ENCODE assay signal across 9 cellular contexts in genomic region chr12:116141110-116141832, GRCh38.
DNase-seq lines count a peak whose midpoint lies in the region; ATAC-seq, FAIRE-seq and TF ChIP-seq lines count a peak whose summit lies in the region.
"Had no signal": no experiment of that assay in that cellular context is flagged by ENCODE, and none has a peak within 500 bp of the region (broad histone marks: within the 10 kb centered on the region; RNA-seq: fewer than 3 reads in every experiment).

No MANE protein-coding gene starts in this region.

- no TSS peak for BruUV-seq in Panc1 (replicated peaks; lab: Mats Ljungman, UMichigan)

- ATAC-seq in Right ventricle myocardium inferior, result no peak
- ATAC-seq in Panc1, result peak; percentile 28; the same call in 1 of the 2 replicates
- no peak for ATAC-seq in left colon

- H3K4me1 ChIP-seq in left ventricle myocardium inferior (peaks cover 70% of the 10 kb centered on the region), Panc1 (ENCODE audit: control insufficient read depth, insufficient read depth, low read length) (peaks cover 74% of the 10 kb centered on the region), spleen (peaks cover 25 to 100% (median 68%) of the 10 kb centered on the region in 6 donors)

- CTCF ChIA-PET in Panc1 (lab: Charles Lee), result interaction anchor here (0.7 kb wide), 1 partner anchor 14 kb away, joined by 4 read pairs; no protein-coding TSS in a partner anchor

- intact Hi-C loops in left ventricle myocardium inferior (cut with micrococcal nuclease) (loop anchor here (10.0 kb wide), 1 partner anchor 94 kb away; no protein-coding TSS in a partner anchor), Right ventricle myocardium inferior (cut with DNase I) (loop anchor here (5.0 kb wide), 1 partner anchor 96 kb away; no protein-coding TSS in a partner anchor), Panc1 (cut with micrococcal nuclease; ENCODE audit: unreplicated experiment) (no loop called here), spleen (cut with DNase I; ENCODE audit: low total_unique reads) (no loop called here), left colon (cut with DNase I, micrococcal nuclease) (no loop called here)

- 72 to 82% (median 75%) methylated on average over 4 of the region's 4 CpGs for WGBS in spleen, 5 donors

- H3K9me3 ChIP-seq in left ventricle myocardium inferior (replicated peaks), result no peaks in the 10 kb centered on the region
- H3K9me3 ChIP-seq in Panc1 (ENCODE audit: control insufficient read depth, insufficient read depth, low read depth, low read length), result no peaks in the 10 kb centered on the region
- no peaks in the 10 kb centered on the region for H3K9me3 ChIP-seq in spleen

- TF ChIP-seq POLR2A in spleen (IDR thresholded peaks at IDR 0.05) (no peak), H54 (IDR thresholded peaks at IDR 0.05; ENCODE audit: low read depth, low read length) (no peak)

- peak; percentile 46 for TF ChIP-seq CTCF in left ventricle myocardium inferior (IDR thresholded peaks at IDR 0.05; ENCODE audit: borderline replicate concordance)
- peak; percentile 25; the same call in 1 of the 2 replicates for TF ChIP-seq CTCF in Panc1 (IDR thresholded peaks at IDR 0.05)
- TF ChIP-seq CTCF in spleen (IDR thresholded peaks at IDR 0.05 in 8 of 11, conservative IDR thresholded peaks at IDR 0.05 in 3 of 11), result peak in 2 of 11 experiments; percentile 13 to 20

- H3K4me3 ChIP-seq in left ventricle myocardium inferior (no peak overlapping the region), Panc1 (ENCODE audit: low read depth in 2 of 2, low read length in 2 of 2) (no peak overlapping the region), spleen (no peak overlapping the region)

- H3K27ac ChIP-seq in left ventricle myocardium inferior (replicated peaks), result no peak overlapping the region
- H3K27ac ChIP-seq in Panc1 (ENCODE audit: low read length), result peak overlapping the region; percentile 56
- peak overlapping the region in 1 of 8 donors; percentile 25 for H3K27ac ChIP-seq in spleen

- H3K36me3 ChIP-seq in left ventricle myocardium inferior, result no peaks in the 10 kb centered on the region
- no peaks in the 10 kb centered on the region for H3K36me3 ChIP-seq in Panc1 (ENCODE audit: control insufficient read depth, insufficient read depth, low read length)
- no peaks in the 10 kb centered on the region for H3K36me3 ChIP-seq in spleen

- DNase-seq in left ventricle myocardium inferior (no peak), Right ventricle myocardium inferior (ENCODE audit: missing footprints) (no peak), Panc1 (ENCODE audit: low read depth, low spot score) (no peak), frontal cortex (ENCODE audit: low spot score in 2 of 2) (peak in 1 of 2 donors; percentile 2), spleen (no peak), left colon (no peak), H54 (ENCODE audit: insufficient read length, low spot score) (no peak)
- no peak for DNase-seq in effector CD4-positive, alpha-beta T cell
- DNase-seq: DMS153 had no signal

- POLR2A ChIA-PET in Panc1 (lab: Charles Lee), result no interaction called here

- H3K27me3 ChIP-seq in left ventricle myocardium inferior (ENCODE audit: low read depth) (no peaks in the 10 kb centered on the region), Panc1 (ENCODE audit: control insufficient read depth, insufficient read depth, low read length) (no peaks in the 10 kb centered on the region), spleen (replicated peaks in 1 of 7) (no peaks in the 10 kb centered on the region)

- in situ Hi-C loops in Panc1 (cut with HindIII; ENCODE audit: low pct_unique_long_range_greater_than_20kb, low sequenced_read_pairs), result no loop called here

- peak; percentile 75 for FAIRE-seq in frontal cortex (lab: Jason Lieb, UNC)
- no peak for FAIRE-seq in H54 (lab: Jason Lieb, UNC)

Comparison
In these comparisons a context has a peak if more than half of its experiments do, and no peak if none do; other contexts are left out.
1. intact Hi-C loops: an anchor here in left ventricle myocardium inferior (10.0 kb wide) and Right ventricle myocardium inferior (5.0 kb wide); none called in Panc1, spleen and left colon.